Comparison of ENCODE assay signal across 34 cellular contexts in genomic region chr13:57036290-57036689, GRCh38.
DNase-seq lines count a peak whose midpoint lies in the region; ATAC-seq and TF ChIP-seq lines count a peak whose summit lies in the region.
"Had no signal": no experiment of that assay in that cellular context is flagged by ENCODE, and none has a peak within 500 bp of the region (broad histone marks: within the 10 kb centered on the region; RNA-seq: fewer than 3 reads in every experiment).

No MANE protein-coding gene starts in this region.

- H3K4ac ChIP-seq in neuronal stem cell (ENCODE audit: low read length) = no peak overlapping the region

- dilution Hi-C loops in mammary epithelial cell (cut with HindIII; ENCODE audit: low sequenced_read_pairs) = no loop called here

- H2AK5ac ChIP-seq in neuronal stem cell (ENCODE audit: low read depth, low read length) = no peak overlapping the region

- no peak overlapping the region for H3K27ac ChIP-seq in mammary epithelial cell (ENCODE audit: insufficient read depth, low read depth, low read length)
- H3K27ac ChIP-seq in OCI-LY3 (ENCODE audit: low read length) = no peak overlapping the region
- H3K27ac ChIP-seq in neuronal stem cell (replicated peaks; ENCODE audit: low read length) = no peak overlapping the region
- no peak overlapping the region for H3K27ac ChIP-seq in CD8-positive, alpha-beta T cell (ENCODE audit: low read depth, low read length)
- H3K27ac ChIP-seq: 22Rv1; A549; BLaER1; BLaER1 treated with 17β-estradiol and CSF1 and Interleukin-3, amounts not matched to agents 10 nM and 100 nM; C4-2B had no signal

- H3K27me3 Mint-ChIP-seq in MCF 10A (ENCODE audit: insufficient read depth, unreplicated experiment) (no peaks in the 10 kb centered on the region), WTC11 (ENCODE audit: low read depth) (no peaks in the 10 kb centered on the region)
- no peaks in the 10 kb centered on the region for H3K27me3 Mint-ChIP-seq in CD8-positive, alpha-beta T cell (ENCODE audit: low read depth)
- H3K27me3 Mint-ChIP-seq: B cell; CD4-positive, alpha-beta memory T cell; CD4-positive, alpha-beta T cell; CD4-positive, CD25-positive, alpha-beta regulatory T cell; CD8-positive, alpha-beta memory T cell had no signal

- in situ Hi-C loops in mammary epithelial cell (cut with MboI; ENCODE audit: low sequenced_read_pairs in 2 of 2) = no loop called here

- H4K20me1 ChIP-seq in mammary epithelial cell (ENCODE audit: insufficient read depth, low read length) (no peaks in the 10 kb centered on the region), OCI-LY3 (ENCODE audit: insufficient read depth, low read length) (no peaks in the 10 kb centered on the region)
- H4K20me1 ChIP-seq: BLaER1; BLaER1 treated with 17β-estradiol and CSF1 and Interleukin-3, amounts not matched to agents 10 nM and 100 nM had no signal

- peak overlapping the region; percentile 12 for H3K4me3 Mint-ChIP-seq in MCF 10A (ENCODE audit: unreplicated experiment)
- H3K4me3 Mint-ChIP-seq in WTC11 = no peak overlapping the region
- H3K4me3 Mint-ChIP-seq in CD8-positive, alpha-beta T cell = no peak overlapping the region
- H3K4me3 Mint-ChIP-seq: B cell; CD14-positive monocyte; CD4-positive, alpha-beta memory T cell; CD4-positive, alpha-beta T cell; CD4-positive, CD25-positive, alpha-beta regulatory T cell; CD8-positive, alpha-beta memory T cell had no signal

- H3K36me3 ChIP-seq in mammary epithelial cell (ENCODE audit: insufficient read depth, low read length) (no peaks in the 10 kb centered on the region), OCI-LY3 (replicated peaks; ENCODE audit: low read depth, low read length) (no peaks in the 10 kb centered on the region), neuronal stem cell (replicated peaks in 1 of 2; ENCODE audit: control insufficient read depth in 2 of 2, insufficient read depth in 2 of 2, low read length in 2 of 2) (no peaks in the 10 kb centered on the region)
- no peaks in the 10 kb centered on the region for H3K36me3 ChIP-seq in CD8-positive, alpha-beta T cell (ENCODE audit: insufficient read depth, low read length)
- H3K36me3 ChIP-seq: BE2C; BLaER1; BLaER1 treated with 17β-estradiol and CSF1 and Interleukin-3, amounts not matched to agents 10 nM and 100 nM had no signal

- no peak for ATAC-seq in WTC11
- no peak for ATAC-seq in CD8-positive, alpha-beta T cell
- no peak for ATAC-seq in GM21423 (IDR thresholded peaks at IDR 0.05; ENCODE audit: unreplicated experiment)
- ATAC-seq: A549 had no signal

- no peaks in the 10 kb centered on the region for H3K79me2 ChIP-seq in mammary epithelial cell (ENCODE audit: insufficient read depth, low read length)
- H3K79me2 ChIP-seq in OCI-LY3 (ENCODE audit: low read length) = no peaks in the 10 kb centered on the region

- DNase-seq in MCF 10A (ENCODE audit: unreplicated experiment) = no peak
- DNase-seq in mammary epithelial cell = no peak
- no peak for DNase-seq in WTC11 (ENCODE audit: low spot score)
- DNase-seq in neuronal stem cell (ENCODE audit: low spot score) = no peak
- no peak for DNase-seq in CD8-positive, alpha-beta T cell
- DNase-seq in activated effector memory CD4-positive, alpha-beta T cell treated with anti-CD3 and anti-CD28 coated beads, Interleukin-2, amount 50 U/mL, for 16 hours = no peak
- DNase-seq: 8988T; ACHN; AML-193; BE2C; C1 segment of cervical spinal cord; Caco-2; Calu3; CD4-positive, alpha-beta memory T cell; CD4-positive, alpha-beta T cell; CD4-positive, CD25-positive, alpha-beta regulatory T cell; CD8-positive, alpha-beta memory T cell; COR-L47; DMS 273 treated with DMSO at 0.1 percent for 48 hours; DMS153; DMS53; DMS79; DMS79 treated with DMSO at 0.1 percent for 48 hours; DND-41; EL had no signal

- 52% methylated on average over 4 of the region's 4 CpGs for WGBS in mammary epithelial cell (ENCODE audit: low coverage, missing lambda C conversion rate)
- WGBS in neuronal stem cell (ENCODE audit: extremely low coverage in 2 of 2, insufficient read length in 2 of 2, insufficient replicate concordance in 1 of 2), 2 donors = no CpG with 5 or more reads among the region's 4 CpGs

- H3K4me1 ChIP-seq in mammary epithelial cell (ENCODE audit: insufficient read depth, low read length) (no peaks in the 10 kb centered on the region), OCI-LY3 (ENCODE audit: low read length) (no peaks in the 10 kb centered on the region), neuronal stem cell (ENCODE audit: control insufficient read depth in 2 of 2, insufficient read depth in 1 of 2, low read depth in 1 of 2, low read length in 2 of 2) (no peaks in the 10 kb centered on the region)
- H3K4me1 ChIP-seq in CD8-positive, alpha-beta T cell (ENCODE audit: insufficient read depth, low read length) = no peaks in the 10 kb centered on the region
- H3K4me1 ChIP-seq: A549; BE2C; BLaER1; BLaER1 treated with 17β-estradiol and CSF1 and Interleukin-3, amounts not matched to agents 10 nM and 100 nM; Caco-2 had no signal

- no peak overlapping the region for H4K8ac ChIP-seq in neuronal stem cell (ENCODE audit: low read depth, low read length)

- H3K9me3 Mint-ChIP-seq in MCF 10A (ENCODE audit: unreplicated experiment) = no peaks in the 10 kb centered on the region
- peaks cover 13% of the 10 kb centered on the region for H3K9me3 Mint-ChIP-seq in WTC11
- peaks cover 13% of the 10 kb centered on the region for H3K9me3 Mint-ChIP-seq in CD8-positive, alpha-beta T cell

- no peak overlapping the region for H3K14ac ChIP-seq in neuronal stem cell (ENCODE audit: low read length)

- intact Hi-C loops in MCF 10A (cut with micrococcal nuclease) (no loop called here), mammary epithelial cell (cut with micrococcal nuclease) (no loop called here)
- intact Hi-C loops in CD8-positive, alpha-beta T cell (cut with DNase I, micrococcal nuclease) = no loop called here

- no peaks in the 10 kb centered on the region for H3K79me1 ChIP-seq in neuronal stem cell (ENCODE audit: low read depth, low read length)

- H3K27ac Mint-ChIP-seq in MCF 10A (ENCODE audit: low read depth, unreplicated experiment) (no peak overlapping the region), WTC11 (no peak overlapping the region)
- no peak overlapping the region for H3K27ac Mint-ChIP-seq in CD8-positive, alpha-beta T cell
- H3K27ac Mint-ChIP-seq: B cell; CD14-positive monocyte; CD4-positive, alpha-beta memory T cell; CD4-positive, alpha-beta T cell; CD4-positive, CD25-positive, alpha-beta regulatory T cell; CD8-positive, alpha-beta memory T cell had no signal

- H3K18ac ChIP-seq in neuronal stem cell (ENCODE audit: low read length) = no peak overlapping the region

- H2BK120ac ChIP-seq in neuronal stem cell (ENCODE audit: low read depth, low read length) = no peak overlapping the region

- no peak overlapping the region for H3K9ac ChIP-seq in mammary epithelial cell (ENCODE audit: insufficient read depth, low read length)
- H3K9ac ChIP-seq in OCI-LY3 (ENCODE audit: low read length) = no peak overlapping the region
- no peak overlapping the region for H3K9ac ChIP-seq in neuronal stem cell (ENCODE audit: low read depth, low read length, poor library complexity)
- H3K9ac ChIP-seq: BLaER1; BLaER1 treated with 17β-estradiol and CSF1 and Interleukin-3, amounts not matched to agents 10 nM and 100 nM had no signal

- no peaks in the 10 kb centered on the region for H3K27me3 ChIP-seq in mammary epithelial cell (ENCODE audit: insufficient read depth, low read length)
- no peaks in the 10 kb centered on the region for H3K27me3 ChIP-seq in OCI-LY3 (ENCODE audit: low read depth, low read length)
- no peaks in the 10 kb centered on the region for H3K27me3 ChIP-seq in neuronal stem cell (ENCODE audit: control insufficient read depth in 3 of 3, insufficient read depth in 3 of 3, low read depth in 1 of 3, low read length in 3 of 3)
- H3K27me3 ChIP-seq in CD8-positive, alpha-beta T cell (ENCODE audit: insufficient read depth, low read length) = no peaks in the 10 kb centered on the region
- H3K27me3 ChIP-seq: BE2C; BLaER1; BLaER1 treated with 17β-estradiol and CSF1 and Interleukin-3, amounts not matched to agents 10 nM and 100 nM had no signal

- H4K91ac ChIP-seq in neuronal stem cell (ENCODE audit: low read depth, low read length, poor library complexity) = no peak overlapping the region

- TF ChIP-seq CTCF in MCF 10A (IDR thresholded peaks at IDR 0.05; ENCODE audit: unreplicated experiment) (no peak), mammary epithelial cell (conservative IDR thresholded peaks at IDR 0.05 in 1 of 2, IDR thresholded peaks at IDR 0.05 in 1 of 2; ENCODE audit: extremely low read depth in 1 of 2, insufficient read depth in 1 of 2, low read depth in 1 of 2, low read length in 2 of 2) (no peak), OCI-LY3 (IDR thresholded peaks at IDR 0.05; ENCODE audit: low read depth, low read length) (no peak), WTC11 (IDR thresholded peaks at IDR 0.05) (no peak)
- no peak for TF ChIP-seq CTCF in CD8-positive, alpha-beta T cell (IDR thresholded peaks at IDR 0.05)

- BruUV-seq in MCF 10A (replicated peaks; lab: Mats Ljungman, UMichigan) (no TSS peak), mammary epithelial cell (replicated peaks; lab: Mats Ljungman, UMichigan) (no TSS peak)

- CTCF ChIA-PET in MCF 10A (lab: Yijun Ruan, JAX) (interaction anchor here (0.6 kb wide), 1 partner anchor 267 kb away, joined by 3 read pairs; no protein-coding TSS in a partner anchor), mammary epithelial cell (lab: Charles Lee; ENCODE audit: low non-redundant PET) (no interaction called here), WTC11 (lab: Charles Lee) (no interaction called here)
- CTCF ChIA-PET in CD8-positive, alpha-beta T cell (lab: Charles Lee) = no interaction called here

- no peak overlapping the region for H2BK12ac ChIP-seq in neuronal stem cell (ENCODE audit: low read length)

- peaks cover 9% of the 10 kb centered on the region for H3K9me3 ChIP-seq in mammary epithelial cell (replicated peaks; ENCODE audit: insufficient read depth, low read length)
- no peaks in the 10 kb centered on the region for H3K9me3 ChIP-seq in OCI-LY3 (ENCODE audit: insufficient read depth, low read length)
- no peaks in the 10 kb centered on the region for H3K9me3 ChIP-seq in neuronal stem cell (replicated peaks in 1 of 2; ENCODE audit: control insufficient read depth in 2 of 2, insufficient read depth in 1 of 2, low read depth in 1 of 2, low read length in 2 of 2)
- no peaks in the 10 kb centered on the region for H3K9me3 ChIP-seq in CD8-positive, alpha-beta T cell (ENCODE audit: low read length)
- H3K9me3 ChIP-seq: A549; BE2C; BLaER1; BLaER1 treated with 17β-estradiol and CSF1 and Interleukin-3, amounts not matched to agents 10 nM and 100 nM had no signal

- H2AFZ ChIP-seq in mammary epithelial cell (ENCODE audit: low read depth, low read length) (no peak overlapping the region), OCI-LY3 (ENCODE audit: low read depth, low read length) (0 out of 2 replicates have a peak overlapping the region, but pooled peaks have one; percentile 66), neuronal stem cell (ENCODE audit: low read length) (peak overlapping the region; percentile 5)

- POLR2A ChIA-PET in MCF 10A (lab: Yijun Ruan, JAX) = no interaction called here
- POLR2A ChIA-PET in WTC11 (lab: Charles Lee) = no interaction called here
- POLR2A ChIA-PET in CD8-positive, alpha-beta T cell (lab: Charles Lee) = no interaction called here

- H3K4me2 ChIP-seq in mammary epithelial cell (ENCODE audit: insufficient read depth, low read depth, low read length) (no peak overlapping the region), OCI-LY3 (ENCODE audit: low read length) (peak overlapping the region; percentile 33; the same call in 1 of the 2 replicates), neuronal stem cell (ENCODE audit: insufficient read depth, low read length, poor library complexity, severe bottlenecking) (no peak overlapping the region)
- H3K4me2 ChIP-seq: A549; BLaER1; BLaER1 treated with 17β-estradiol and CSF1 and Interleukin-3, amounts not matched to agents 10 nM and 100 nM had no signal

- H3K4me1 Mint-ChIP-seq in MCF 10A (ENCODE audit: insufficient read depth, unreplicated experiment) = peaks cover 7% of the 10 kb centered on the region
- H3K4me1 Mint-ChIP-seq in WTC11 = no peaks in the 10 kb centered on the region
- H3K4me1 Mint-ChIP-seq in CD8-positive, alpha-beta T cell (ENCODE audit: low read depth) = no peaks in the 10 kb centered on the region
- H3K4me1 Mint-ChIP-seq: B cell; CD14-positive monocyte; CD4-positive, alpha-beta memory T cell; CD4-positive, CD25-positive, alpha-beta regulatory T cell; CD8-positive, alpha-beta memory T cell had no signal

- H3K4me3 ChIP-seq in mammary epithelial cell (replicated peaks in 1 of 3; ENCODE audit: insufficient read depth in 1 of 3, low read depth in 2 of 3, low read length in 3 of 3) = no peak overlapping the region
- H3K4me3 ChIP-seq in OCI-LY3 (ENCODE audit: low read length) = no peak overlapping the region
- no peak overlapping the region for H3K4me3 ChIP-seq in neuronal stem cell (ENCODE audit: low read length in 2 of 2)
- H3K4me3 ChIP-seq in CD8-positive, alpha-beta T cell (ENCODE audit: low read depth, low read length) = no peak overlapping the region
- H3K4me3 ChIP-seq: A549; BLaER1; BLaER1 treated with 17β-estradiol and CSF1 and Interleukin-3, amounts not matched to agents 10 nM and 100 nM had no signal

- no peaks in the 10 kb centered on the region for H3K36me3 Mint-ChIP-seq in MCF 10A (ENCODE audit: insufficient read depth, unreplicated experiment)
- H3K36me3 Mint-ChIP-seq in WTC11 = peaks cover 2% of the 10 kb centered on the region
- no peaks in the 10 kb centered on the region for H3K36me3 Mint-ChIP-seq in CD8-positive, alpha-beta T cell
- H3K36me3 Mint-ChIP-seq: CD14-positive monocyte; CD4-positive, alpha-beta memory T cell; CD4-positive, CD25-positive, alpha-beta regulatory T cell; CD8-positive, alpha-beta memory T cell had no signal

- H2BK15ac ChIP-seq in neuronal stem cell (ENCODE audit: low read length) = no peak overlapping the region

- no peak overlapping the region for H2BK5ac ChIP-seq in neuronal stem cell (ENCODE audit: low read length)

- H3K23ac ChIP-seq in neuronal stem cell (ENCODE audit: low read depth, low read length, poor library complexity) = no peak overlapping the region
